ENCODE assay signal across 13 cellular contexts in genomic region chr12:12909228-12909994, GRCh38. TPM values are rescaled to one million over a fixed set of nuclear protein-coding genes. Genes with fewer than 3 reads are reported as not detected.
DNase-seq lines count a peak whose midpoint lies in the region; ATAC-seq, FAIRE-seq and TF ChIP-seq lines count a peak whose summit lies in the region.
"Had no signal": no experiment of that assay in that cellular context is flagged by ENCODE, and none has a peak within 500 bp of the region (broad histone marks: within the 10 kb centered on the region; RNA-seq: fewer than 3 reads in every experiment).

No MANE protein-coding gene starts in this region.

- H3K9ac ChIP-seq in mammary epithelial cell (ENCODE audit: insufficient read depth, low read length): no peak overlapping the region
- no peak overlapping the region for H3K9ac ChIP-seq in Loucy (ENCODE audit: low read depth, low read length, poor library complexity, severe bottlenecking)

- BruUV-seq in MCF 10A (replicated peaks; lab: Mats Ljungman, UMichigan): TSS peak; percentile 9
- no TSS peak for BruUV-seq in mammary epithelial cell (replicated peaks; lab: Mats Ljungman, UMichigan)

- H3K4me3 Mint-ChIP-seq in MCF 10A (ENCODE audit: unreplicated experiment): no peak overlapping the region
- H3K4me3 Mint-ChIP-seq in effector memory CD8-positive, alpha-beta T cell: no peak overlapping the region
- H3K4me3 Mint-ChIP-seq: T-helper 2 cell treated with Interferon-gamma antibody and Interleukin-4, amounts not matched to agents 5 μg/mL and 100 μg/mL, for 36 hours had no signal

- no peaks in the 10 kb centered on the region for H3K9me2 ChIP-seq in Loucy (replicated peaks; ENCODE audit: low read depth, low read length)

- 82% methylated on average over 4 of the region's 4 CpGs for WGBS in mammary epithelial cell (ENCODE audit: low coverage, missing lambda C conversion rate)

- peaks cover 16% of the 10 kb centered on the region for H3K4me1 Mint-ChIP-seq in MCF 10A (ENCODE audit: insufficient read depth, unreplicated experiment)
- peaks cover 4 to 6% of the 10 kb centered on the region in 2 donors for H3K4me1 Mint-ChIP-seq in effector memory CD8-positive, alpha-beta T cell (ENCODE audit: low read depth in 2 of 2)

- no peak overlapping the region for H3K4me2 ChIP-seq in mammary epithelial cell (ENCODE audit: insufficient read depth, low read depth, low read length)
- peak overlapping the region; percentile 52 for H3K4me2 ChIP-seq in Loucy (ENCODE audit: low read depth, low read length, poor library complexity, severe bottlenecking)

- H2AFZ ChIP-seq in mammary epithelial cell (ENCODE audit: low read depth, low read length) (no peak overlapping the region), Loucy (ENCODE audit: low read length) (peak overlapping the region; percentile 94)

- H3K9me3 Mint-ChIP-seq in MCF 10A (ENCODE audit: unreplicated experiment): no peaks in the 10 kb centered on the region
- H3K9me3 Mint-ChIP-seq in effector memory CD8-positive, alpha-beta T cell: no peaks in the 10 kb centered on the region
- H3K9me3 Mint-ChIP-seq: T-helper 2 cell treated with Interferon-gamma antibody and Interleukin-4, amounts not matched to agents 5 μg/mL and 100 μg/mL, for 36 hours had no signal

- H3K4me3 ChIP-seq in mammary epithelial cell (replicated peaks in 1 of 3; ENCODE audit: insufficient read depth in 1 of 3, low read depth in 2 of 3, low read length in 3 of 3) (no peak overlapping the region), Loucy (ENCODE audit: low read length, poor library complexity, severe bottlenecking) (no peak overlapping the region), ascending aorta (peak overlapping the region in 1 of 2 donors; percentile 26), vagina (no peak overlapping the region)

- H3K36me3 ChIP-seq in mammary epithelial cell (ENCODE audit: insufficient read depth, low read length): peaks cover 16% of the 10 kb centered on the region
- no peaks in the 10 kb centered on the region for H3K36me3 ChIP-seq in Loucy (ENCODE audit: insufficient read depth, low read length)
- H3K36me3 ChIP-seq in ascending aorta: peaks cover 25 to 30% of the 10 kb centered on the region in 2 donors
- H3K36me3 ChIP-seq in vagina: no peaks in the 10 kb centered on the region

- TF ChIP-seq POLR2A in vagina (IDR thresholded peaks at IDR 0.05): no peak

- H3K4me1 ChIP-seq in mammary epithelial cell (ENCODE audit: insufficient read depth, low read length) (peaks cover under 1% of the 10 kb centered on the region), Loucy (ENCODE audit: insufficient read depth, low read length, poor library complexity, severe bottlenecking) (peaks cover 23% of the 10 kb centered on the region), ascending aorta (peaks cover 4 to 27% of the 10 kb centered on the region in 2 donors), vagina (peaks cover 8% of the 10 kb centered on the region)

- POLR2A ChIA-PET in MCF 10A (lab: Yijun Ruan, JAX): no interaction called here

- no peak overlapping the region for H3K27ac ChIP-seq in mammary epithelial cell (ENCODE audit: insufficient read depth, low read depth, low read length)
- H3K27ac ChIP-seq in ascending aorta: peak overlapping the region; percentile 64 to 69
- peak overlapping the region; percentile 64 for H3K27ac ChIP-seq in vagina

- H3K27ac Mint-ChIP-seq in MCF 10A (ENCODE audit: low read depth, unreplicated experiment): no peak overlapping the region
- no peak overlapping the region for H3K27ac Mint-ChIP-seq in effector memory CD8-positive, alpha-beta T cell
- H3K27ac Mint-ChIP-seq: T-helper 2 cell treated with Interferon-gamma antibody and Interleukin-4, amounts not matched to agents 5 μg/mL and 100 μg/mL, for 36 hours had no signal

- no peak for TF ChIP-seq CTCF in MCF 10A (IDR thresholded peaks at IDR 0.05; ENCODE audit: unreplicated experiment)
- TF ChIP-seq CTCF in mammary epithelial cell (conservative IDR thresholded peaks at IDR 0.05 in 1 of 2, IDR thresholded peaks at IDR 0.05 in 1 of 2; ENCODE audit: extremely low read depth in 1 of 2, insufficient read depth in 1 of 2, low read depth in 1 of 2, low read length in 2 of 2): no peak
- no peak for TF ChIP-seq CTCF in Loucy (conservative IDR thresholded peaks at IDR 0.05; ENCODE audit: low read length)
- no peak for TF ChIP-seq CTCF in ascending aorta (IDR thresholded peaks at IDR 0.05)
- no peak for TF ChIP-seq CTCF in vagina (IDR thresholded peaks at IDR 0.05)

- H3K9me3 ChIP-seq in mammary epithelial cell (replicated peaks; ENCODE audit: insufficient read depth, low read length) (no peaks in the 10 kb centered on the region), Loucy (ENCODE audit: insufficient read depth, low read depth, low read length) (no peaks in the 10 kb centered on the region), ascending aorta (no peaks in the 10 kb centered on the region), vagina (no peaks in the 10 kb centered on the region)

- intact Hi-C loops in MCF 10A (cut with micrococcal nuclease) (no loop called here), mammary epithelial cell (cut with micrococcal nuclease) (no loop called here), ascending aorta (cut with DNase I) (loop anchor here (10.0 kb wide), 1 partner anchor 1145 kb away; no protein-coding TSS in a partner anchor), vagina (cut with DNase I) (loop anchor here (10.0 kb wide), 1 partner anchor 295 kb away; no protein-coding TSS in a partner anchor)

- CTCF ChIA-PET in MCF 10A (lab: Yijun Ruan, JAX): interaction anchor here (0.6 to 1.9 kb wide), 5 partner anchors 9 to 313 kb away, joined by 3 to 6 read pairs (median 4); no protein-coding TSS in a partner anchor
- CTCF ChIA-PET in mammary epithelial cell (lab: Charles Lee; ENCODE audit: low non-redundant PET): no interaction called here

- peaks cover 61% of the 10 kb centered on the region for H3K36me3 Mint-ChIP-seq in MCF 10A (ENCODE audit: insufficient read depth, unreplicated experiment)
- H3K36me3 Mint-ChIP-seq in effector memory CD8-positive, alpha-beta T cell (ENCODE audit: insufficient read depth): no peaks in the 10 kb centered on the region

- dilution Hi-C loops in mammary epithelial cell (cut with HindIII; ENCODE audit: low sequenced_read_pairs): no loop called here

- H3K27me3 ChIP-seq in mammary epithelial cell (ENCODE audit: insufficient read depth, low read length) (no peaks in the 10 kb centered on the region), Loucy (ENCODE audit: insufficient read depth, low read length, poor library complexity, severe bottlenecking) (peaks cover 4% of the 10 kb centered on the region), ascending aorta (no peaks in the 10 kb centered on the region), vagina (no peaks in the 10 kb centered on the region)

- H3F3A ChIP-seq in Loucy (ENCODE audit: low read depth): no peaks in the 10 kb centered on the region

- ATAC-seq in effector memory CD8-positive, alpha-beta T cell (replicated peaks): no peak

- H4K20me1 ChIP-seq in mammary epithelial cell (ENCODE audit: insufficient read depth, low read length) (no peaks in the 10 kb centered on the region), Loucy (ENCODE audit: insufficient read depth, low read length, poor library complexity, severe bottlenecking) (no peaks in the 10 kb centered on the region)

- H3K79me2 ChIP-seq in mammary epithelial cell (ENCODE audit: insufficient read depth, low read length) (peaks cover 55% of the 10 kb centered on the region), Loucy (ENCODE audit: insufficient read depth, low read length) (no peaks in the 10 kb centered on the region)

- no peak for DNase-seq in MCF 10A (ENCODE audit: unreplicated experiment)
- DNase-seq in mammary epithelial cell: no peak
- no peak for DNase-seq in ascending aorta (ENCODE audit: low spot score in 2 of 2)
- no peak for DNase-seq in vagina (ENCODE audit: extremely low spot score in 2 of 2)
- DNase-seq in activated T-cell treated with anti-CD3 and anti-CD28 coated beads for 4 hours: no peak
- no peak for DNase-seq in urothelium cell line (ENCODE audit: low spot score)
- DNase-seq in effector memory CD8-positive, alpha-beta T cell: no peak
- DNase-seq: KG1, NCI-H524 had no signal

- in situ Hi-C loops in mammary epithelial cell (cut with MboI; ENCODE audit: low sequenced_read_pairs in 2 of 2): loop anchor here in 1 of 2 donors (25.0 kb wide), 1 partner anchor 328 kb away; no protein-coding TSS in a partner anchor

- H3K27me3 Mint-ChIP-seq in MCF 10A (ENCODE audit: insufficient read depth, unreplicated experiment): no peaks in the 10 kb centered on the region
- peaks cover 25 to 43% of the 10 kb centered on the region in 2 donors for H3K27me3 Mint-ChIP-seq in effector memory CD8-positive, alpha-beta T cell

- FAIRE-seq in urothelium cell line (lab: Jason Lieb, UNC): no peak
- FAIRE-seq: frontal cortex had no signal

RNA-seq across cellular contexts. Expression of gene GPRC5A, which starts 18.0 kb away (rescaled TPM):
- 24.1 and 42.1 TPM in 2 replicates for total RNA-seq in MCF 10A (2022)
- total RNA-seq in mammary epithelial cell: 10 to 100 TPM in 1 of 2 donors, 1 to 10 TPM in 1; 6.0 to 15.3 TPM
- polyA plus RNA-seq in mammary epithelial cell: 84.3 TPM
- polyA minus RNA-seq in mammary epithelial cell: 81.9 TPM
- 23.8 TPM for total RNA-seq in ascending aorta
- 26.8 TPM for total RNA-seq in vagina

RNA-seq across cellular contexts. Expression of gene GPRC5D, which starts 42.6 kb away (rescaled TPM):
- not detected in 2 replicates for total RNA-seq in MCF 10A (2022)
- total RNA-seq in mammary epithelial cell: not detected
- polyA plus RNA-seq in mammary epithelial cell: not detected
- not detected for polyA minus RNA-seq in mammary epithelial cell
- not detected for total RNA-seq in ascending aorta
- total RNA-seq in vagina: not detected
- total RNA-seq: frontal cortex, renal cortical epithelial cell had no signal

Comparison
In these comparisons a context has a peak if more than half of its experiments do, and no peak if none do; other contexts are left out.
1. intact Hi-C loops: an anchor here in ascending aorta (10.0 kb wide) and vagina (10.0 kb wide); none called in MCF 10A and mammary epithelial cell.